ENCODE assay signal across 8 cellular contexts in genomic region chr2:120252207-120253020, GRCh38. TPM values are rescaled to one million over a fixed set of nuclear protein-coding genes. Genes with fewer than 3 reads are reported as not detected.
DNase-seq lines count a peak whose midpoint lies in the region; ATAC-seq lines count a peak whose summit lies in the region.

TSS of gene RALB (plus strand) at chr2:120252852. CDS start at chr2:120278665, 25,813 bp downstream.

- peak within 1 kb of the TSS; percentile 78 to 97 (median 89) for H3K27ac ChIP-seq in BLaER1 treated with 17β-estradiol and CSF1 and Interleukin-3, amounts not matched to agents 10 nM and 100 nM

- H4K20me1 ChIP-seq in BLaER1 treated with 17β-estradiol and CSF1 and Interleukin-3, amounts not matched to agents 10 nM and 100 nM = peaks cover 0 to 30% (median 10%) of the 10 kb centered on the region in 11 experiments; a peak in 11 of 22 replicates

- ATAC-seq in GM19351 (IDR thresholded peaks at IDR 0.05; ENCODE audit: unreplicated experiment) (peak; percentile 92), HG03521 (IDR thresholded peaks at IDR 0.05; ENCODE audit: unreplicated experiment) (peak; percentile 90), left lobe of liver (peak; percentile 92)

- H3K9me3 ChIP-seq in BLaER1 treated with 17β-estradiol and CSF1 and Interleukin-3, amounts not matched to agents 10 nM and 100 nM (replicated peaks in 1 of 11) = peaks cover 0 to 11% (median 4%) of the 10 kb centered on the region in 11 experiments; a peak in 7 of 22 replicates

- H3K4me3 ChIP-seq in BLaER1 treated with 17β-estradiol and CSF1 and Interleukin-3, amounts not matched to agents 10 nM and 100 nM = peak within 1 kb of the TSS; percentile 73 to 86 (median 80)

- peak within 1 kb of the TSS; percentile 92 to 99 (median 95) for H3K4me2 ChIP-seq in BLaER1 treated with 17β-estradiol and CSF1 and Interleukin-3, amounts not matched to agents 10 nM and 100 nM

- peaks cover 0 to 6% (median 0%) of the 10 kb centered on the region in 11 experiments; a peak in 3 of 22 replicates for H3K36me3 ChIP-seq in BLaER1 treated with 17β-estradiol and CSF1 and Interleukin-3, amounts not matched to agents 10 nM and 100 nM

- peaks cover 60 to 90% (median 76%) of the 10 kb centered on the region in 10 experiments for H3K4me1 ChIP-seq in BLaER1 treated with 17β-estradiol and CSF1 and Interleukin-3, amounts not matched to agents 10 nM and 100 nM

- H3K27me3 ChIP-seq in BLaER1 treated with 17β-estradiol and CSF1 and Interleukin-3, amounts not matched to agents 10 nM and 100 nM = peaks cover 0 to 23% (median 9%) of the 10 kb centered on the region in 11 experiments; a peak in 8 of 22 replicates

- peak; percentile 98 for DNase-seq in NCI-H748 (lab: John Stamatoyannopoulos, UW; ENCODE audit: unreplicated experiment)
- DNase-seq in activated CD4-positive, alpha-beta T cell treated with anti-CD3 and anti-CD28 coated beads, Interleukin-2, amount 50 U/mL, for 1 hour = peak; percentile 99
- DNase-seq in dedifferentiated amniotic fluid mesenchymal stem cell (ENCODE audit: extremely low spot score) = peak; percentile 99
- peak; percentile 100 for DNase-seq in left lobe of liver (ENCODE audit: low spot score)
- DNase-seq in stimulated activated CD4-positive, alpha-beta T cell treated with anti-CD3 and anti-CD28 coated beads, Interleukin-2, amount 100 ng/mL, for 4 hours (ENCODE audit: low read depth) = peak; percentile 99

- H3K9ac ChIP-seq in BLaER1 treated with 17β-estradiol and CSF1 and Interleukin-3, amounts not matched to agents 10 nM and 100 nM = peak within 1 kb of the TSS; percentile 81 to 97 (median 89)

RNA-seq across cellular contexts. Expression of gene RALB, which starts in this region (rescaled TPM):
- 16.3 TPM for total RNA-seq in left lobe of liver

Comparison
In these comparisons a context has a peak if more than half of its experiments do, and no peak if none do; other contexts are left out.
1. Peak in every context shown above with its lines: DNase-seq, ATAC-seq, H3K4me3 ChIP-seq and H3K27ac ChIP-seq.